Comparison of ENCODE assay signal across 1 cellular context in genomic region chr14:35078082-35078481, GRCh38.
TF ChIP-seq lines count a peak whose summit lies in the region.

No MANE protein-coding gene starts in this region.

TF ChIP-seq in HepG2, 621 proteins besides CTCF, POLR2A, EP300 and RAD21 (continued from another document and continues in another):
- TF ChIP-seq HES4 (CRISPR knock-in tag; IDR thresholded peaks at IDR 0.05; ENCODE audit: borderline replicate concordance): no peak
- TF ChIP-seq ZNF605 (CRISPR knock-in tag; IDR thresholded peaks at IDR 0.05): no peak
- TF ChIP-seq SOX13 (IDR thresholded peaks at IDR 0.05): no peak
- peak in 1 of 2 experiments; percentile 61; a peak in 2 of 4 replicates for TF ChIP-seq SOX13 (CRISPR knock-in tag; conservative IDR thresholded peaks at IDR 0.05 in 1 of 2, IDR thresholded peaks at IDR 0.05 in 1 of 2)
- no peak for TF ChIP-seq ZNF24 (IDR thresholded peaks at IDR 0.05)
- no peak for TF ChIP-seq HNRNPH1 (optimal IDR thresholded peaks at IDR 0.05; ENCODE audit: low read depth, low read length)
- peak; percentile 47; the same call in 1 of the 2 replicates for TF ChIP-seq ZNF652 (CRISPR knock-in tag; IDR thresholded peaks at IDR 0.05; ENCODE audit: borderline replicate concordance, low read depth)
- peak; percentile 89 for TF ChIP-seq PITX1 (CRISPR knock-in tag; IDR thresholded peaks at IDR 0.05)
- 0 out of 2 replicates have a peak, but pooled peaks have one; percentile 49 for TF ChIP-seq WIZ (CRISPR knock-in tag; IDR thresholded peaks at IDR 0.05)
- no peak for TF ChIP-seq KLF16 (CRISPR knock-in tag; IDR thresholded peaks at IDR 0.05)
- peak; percentile 79; the same call in 1 of the 2 replicates for TF ChIP-seq TOPORS (CRISPR knock-in tag; IDR thresholded peaks at IDR 0.05)
- no peak for TF ChIP-seq SP140L (CRISPR knock-in tag; IDR thresholded peaks at IDR 0.05; ENCODE audit: borderline replicate concordance)
- no peak for TF ChIP-seq POGZ (CRISPR knock-in tag; IDR thresholded peaks at IDR 0.05)
- no peak for TF ChIP-seq CENPX (CRISPR knock-in tag; IDR thresholded peaks at IDR 0.05)
- TF ChIP-seq ATF1 (CRISPR knock-in tag; IDR thresholded peaks at IDR 0.05): no peak
- TF ChIP-seq SKI (IDR thresholded peaks at IDR 0.05; ENCODE audit: partially characterized antibody): peak; percentile 90
- no peak for TF ChIP-seq SKIL (CRISPR knock-in tag; IDR thresholded peaks at IDR 0.05; ENCODE audit: borderline replicate concordance)
- peak; percentile 75 for TF ChIP-seq TARDBP (CRISPR knock-in tag; IDR thresholded peaks at IDR 0.05)
- no peak for TF ChIP-seq PTBP1 (IDR thresholded peaks at IDR 0.05; ENCODE audit: low read depth, low read length, poor library complexity, severe bottlenecking)
- peak; percentile 62; the same call in 1 of the 2 replicates for TF ChIP-seq SALL1 (CRISPR knock-in tag; IDR thresholded peaks at IDR 0.05)
- no peak for TF ChIP-seq ZIK1 (CRISPR knock-in tag; IDR thresholded peaks at IDR 0.05; ENCODE audit: borderline replicate concordance, low read depth)
- TF ChIP-seq, protein P1, sequence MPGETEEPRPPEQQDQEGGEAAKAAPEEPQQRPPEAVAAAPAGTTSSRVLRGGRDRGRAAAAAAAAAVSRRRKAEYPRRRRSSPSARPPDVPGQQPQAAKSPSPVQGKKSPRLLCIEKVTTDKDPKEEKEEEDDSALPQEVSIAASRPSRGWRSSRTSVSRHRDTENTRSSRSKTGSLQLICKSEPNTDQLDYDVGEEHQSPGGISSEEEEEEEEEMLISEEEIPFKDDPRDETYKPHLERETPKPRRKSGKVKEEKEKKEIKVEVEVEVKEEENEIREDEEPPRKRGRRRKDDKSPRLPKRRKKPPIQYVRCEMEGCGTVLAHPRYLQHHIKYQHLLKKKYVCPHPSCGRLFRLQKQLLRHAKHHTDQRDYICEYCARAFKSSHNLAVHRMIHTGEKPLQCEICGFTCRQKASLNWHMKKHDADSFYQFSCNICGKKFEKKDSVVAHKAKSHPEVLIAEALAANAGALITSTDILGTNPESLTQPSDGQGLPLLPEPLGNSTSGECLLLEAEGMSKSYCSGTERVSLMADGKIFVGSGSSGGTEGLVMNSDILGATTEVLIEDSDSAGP (CRISPR knock-in tag; IDR thresholded peaks at IDR 0.05; ENCODE audit: borderline replicate concordance): no peak
- TF ChIP-seq FOSL1 (CRISPR knock-in tag; IDR thresholded peaks at IDR 0.05; ENCODE audit: borderline replicate concordance): no peak
- peak; percentile 65 for TF ChIP-seq RARA (CRISPR knock-in tag; IDR thresholded peaks at IDR 0.05)
- TF ChIP-seq KLF13 (CRISPR knock-in tag; IDR thresholded peaks at IDR 0.05): no peak
- peak; percentile 77; the same call in 1 of the 2 replicates for TF ChIP-seq HNF4G (IDR thresholded peaks at IDR 0.05; ENCODE audit: borderline replicate concordance, low read depth, low read length)
- TF ChIP-seq HNF4G (CRISPR knock-in tag; IDR thresholded peaks at IDR 0.05; ENCODE audit: borderline replicate concordance, low read depth): no peak
- peak; percentile 41; the same call in 1 of the 2 replicates for TF ChIP-seq SAP130 (CRISPR knock-in tag; IDR thresholded peaks at IDR 0.05; ENCODE audit: low read depth)
- no peak for TF ChIP-seq HOXA7 (CRISPR knock-in tag; IDR thresholded peaks at IDR 0.05)
- TF ChIP-seq ZNF138 (CRISPR knock-in tag; IDR thresholded peaks at IDR 0.05; ENCODE audit: low read depth): no peak
- TF ChIP-seq, protein P2, sequence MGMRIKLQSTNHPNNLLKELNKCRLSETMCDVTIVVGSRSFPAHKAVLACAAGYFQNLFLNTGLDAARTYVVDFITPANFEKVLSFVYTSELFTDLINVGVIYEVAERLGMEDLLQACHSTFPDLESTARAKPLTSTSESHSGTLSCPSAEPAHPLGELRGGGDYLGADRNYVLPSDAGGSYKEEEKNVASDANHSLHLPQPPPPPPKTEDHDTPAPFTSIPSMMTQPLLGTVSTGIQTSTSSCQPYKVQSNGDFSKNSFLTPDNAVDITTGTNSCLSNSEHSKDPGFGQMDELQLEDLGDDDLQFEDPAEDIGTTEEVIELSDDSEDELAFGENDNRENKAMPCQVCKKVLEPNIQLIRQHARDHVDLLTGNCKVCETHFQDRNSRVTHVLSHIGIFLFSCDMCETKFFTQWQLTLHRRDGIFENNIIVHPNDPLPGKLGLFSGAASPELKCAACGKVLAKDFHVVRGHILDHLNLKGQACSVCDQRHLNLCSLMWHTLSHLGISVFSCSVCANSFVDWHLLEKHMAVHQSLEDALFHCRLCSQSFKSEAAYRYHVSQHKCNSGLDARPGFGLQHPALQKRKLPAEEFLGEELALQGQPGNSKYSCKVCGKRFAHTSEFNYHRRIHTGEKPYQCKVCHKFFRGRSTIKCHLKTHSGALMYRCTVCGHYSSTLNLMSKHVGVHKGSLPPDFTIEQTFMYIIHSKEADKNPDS (CRISPR knock-in tag; IDR thresholded peaks at IDR 0.05): peak; percentile 98
- TF ChIP-seq AGO2 (optimal IDR thresholded peaks at IDR 0.05; ENCODE audit: low read depth, low read length): no peak
- TF ChIP-seq ZNF331 (CRISPR knock-in tag; IDR thresholded peaks at IDR 0.05): peak; percentile 78; the same call in 1 of the 2 replicates
- TF ChIP-seq RFXANK (CRISPR knock-in tag; IDR thresholded peaks at IDR 0.05): no peak
- peak; percentile 55 for TF ChIP-seq TEAD3 (CRISPR knock-in tag; optimal IDR thresholded peaks at IDR 0.05; ENCODE audit: borderline replicate concordance)
- no peak for TF ChIP-seq CEBPB (IDR thresholded peaks at IDR 0.05; ENCODE audit: borderline replicate concordance, low read depth, low read length)
- no peak for TF ChIP-seq ZNF670 (CRISPR knock-in tag; IDR thresholded peaks at IDR 0.05; ENCODE audit: borderline replicate concordance)
- TF ChIP-seq ZBTB25 (CRISPR knock-in tag; IDR thresholded peaks at IDR 0.05): no peak
- peak; percentile 50; the same call in 1 of the 2 replicates for TF ChIP-seq YEATS4 (CRISPR knock-in tag; IDR thresholded peaks at IDR 0.05; ENCODE audit: borderline replicate concordance)
- TF ChIP-seq ZNF75D (CRISPR knock-in tag; IDR thresholded peaks at IDR 0.05; ENCODE audit: borderline replicate concordance): no peak
- TF ChIP-seq NCOR1 (IDR thresholded peaks at IDR 0.05; ENCODE audit: borderline replicate concordance, low read length): peak; percentile 59; the same call in 1 of the 2 replicates
- no peak for TF ChIP-seq PAF1 (CRISPR knock-in tag; IDR thresholded peaks at IDR 0.05)
- TF ChIP-seq HDAC2 (CRISPR knock-in tag; IDR thresholded peaks at IDR 0.05): peak; percentile 45; the same call in 1 of the 2 replicates
- TF ChIP-seq SOX5 (CRISPR knock-in tag; IDR thresholded peaks at IDR 0.05; ENCODE audit: borderline replicate concordance): 0 out of 2 replicates have a peak, but pooled peaks have one; percentile 30
- no peak for TF ChIP-seq ZNF563 (CRISPR knock-in tag; IDR thresholded peaks at IDR 0.05)
- no peak for TF ChIP-seq SP5 (CRISPR knock-in tag; IDR thresholded peaks at IDR 0.05; ENCODE audit: borderline replicate concordance, low read depth)
- TF ChIP-seq, protein P3, sequence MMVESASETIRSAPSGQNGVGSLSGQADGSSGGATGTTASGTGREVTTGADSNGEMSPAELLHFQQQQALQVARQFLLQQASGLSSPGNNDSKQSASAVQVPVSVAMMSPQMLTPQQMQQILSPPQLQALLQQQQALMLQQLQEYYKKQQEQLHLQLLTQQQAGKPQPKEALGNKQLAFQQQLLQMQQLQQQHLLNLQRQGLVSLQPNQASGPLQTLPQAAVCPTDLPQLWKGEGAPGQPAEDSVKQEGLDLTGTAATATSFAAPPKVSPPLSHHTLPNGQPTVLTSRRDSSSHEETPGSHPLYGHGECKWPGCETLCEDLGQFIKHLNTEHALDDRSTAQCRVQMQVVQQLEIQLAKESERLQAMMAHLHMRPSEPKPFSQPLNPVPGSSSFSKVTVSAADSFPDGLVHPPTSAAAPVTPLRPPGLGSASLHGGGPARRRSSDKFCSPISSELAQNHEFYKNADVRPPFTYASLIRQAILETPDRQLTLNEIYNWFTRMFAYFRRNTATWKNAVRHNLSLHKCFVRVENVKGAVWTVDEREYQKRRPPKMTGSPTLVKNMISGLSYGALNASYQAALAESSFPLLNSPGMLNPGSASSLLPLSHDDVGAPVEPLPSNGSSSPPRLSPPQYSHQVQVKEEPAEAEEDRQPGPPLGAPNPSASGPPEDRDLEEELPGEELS (CRISPR knock-in tag; IDR thresholded peaks at IDR 0.05): peak; percentile 24; the same call in 1 of the 2 replicates
- TF ChIP-seq, protein P4, sequence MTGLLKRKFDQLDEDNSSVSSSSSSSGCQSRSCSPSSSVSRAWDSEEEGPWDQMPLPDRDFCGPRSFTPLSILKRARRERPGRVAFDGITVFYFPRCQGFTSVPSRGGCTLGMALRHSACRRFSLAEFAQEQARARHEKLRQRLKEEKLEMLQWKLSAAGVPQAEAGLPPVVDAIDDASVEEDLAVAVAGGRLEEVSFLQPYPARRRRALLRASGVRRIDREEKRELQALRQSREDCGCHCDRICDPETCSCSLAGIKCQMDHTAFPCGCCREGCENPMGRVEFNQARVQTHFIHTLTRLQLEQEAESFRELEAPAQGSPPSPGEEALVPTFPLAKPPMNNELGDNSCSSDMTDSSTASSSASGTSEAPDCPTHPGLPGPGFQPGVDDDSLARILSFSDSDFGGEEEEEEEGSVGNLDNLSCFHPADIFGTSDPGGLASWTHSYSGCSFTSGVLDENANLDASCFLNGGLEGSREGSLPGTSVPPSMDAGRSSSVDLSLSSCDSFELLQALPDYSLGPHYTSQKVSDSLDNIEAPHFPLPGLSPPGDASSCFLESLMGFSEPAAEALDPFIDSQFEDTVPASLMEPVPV (CRISPR knock-in tag; IDR thresholded peaks at IDR 0.05): 0 out of 2 replicates have a peak, but pooled peaks have one; percentile 16
- no peak for TF ChIP-seq ZFP41 (CRISPR knock-in tag; IDR thresholded peaks at IDR 0.05; ENCODE audit: borderline replicate concordance)
- TF ChIP-seq, protein P5, sequence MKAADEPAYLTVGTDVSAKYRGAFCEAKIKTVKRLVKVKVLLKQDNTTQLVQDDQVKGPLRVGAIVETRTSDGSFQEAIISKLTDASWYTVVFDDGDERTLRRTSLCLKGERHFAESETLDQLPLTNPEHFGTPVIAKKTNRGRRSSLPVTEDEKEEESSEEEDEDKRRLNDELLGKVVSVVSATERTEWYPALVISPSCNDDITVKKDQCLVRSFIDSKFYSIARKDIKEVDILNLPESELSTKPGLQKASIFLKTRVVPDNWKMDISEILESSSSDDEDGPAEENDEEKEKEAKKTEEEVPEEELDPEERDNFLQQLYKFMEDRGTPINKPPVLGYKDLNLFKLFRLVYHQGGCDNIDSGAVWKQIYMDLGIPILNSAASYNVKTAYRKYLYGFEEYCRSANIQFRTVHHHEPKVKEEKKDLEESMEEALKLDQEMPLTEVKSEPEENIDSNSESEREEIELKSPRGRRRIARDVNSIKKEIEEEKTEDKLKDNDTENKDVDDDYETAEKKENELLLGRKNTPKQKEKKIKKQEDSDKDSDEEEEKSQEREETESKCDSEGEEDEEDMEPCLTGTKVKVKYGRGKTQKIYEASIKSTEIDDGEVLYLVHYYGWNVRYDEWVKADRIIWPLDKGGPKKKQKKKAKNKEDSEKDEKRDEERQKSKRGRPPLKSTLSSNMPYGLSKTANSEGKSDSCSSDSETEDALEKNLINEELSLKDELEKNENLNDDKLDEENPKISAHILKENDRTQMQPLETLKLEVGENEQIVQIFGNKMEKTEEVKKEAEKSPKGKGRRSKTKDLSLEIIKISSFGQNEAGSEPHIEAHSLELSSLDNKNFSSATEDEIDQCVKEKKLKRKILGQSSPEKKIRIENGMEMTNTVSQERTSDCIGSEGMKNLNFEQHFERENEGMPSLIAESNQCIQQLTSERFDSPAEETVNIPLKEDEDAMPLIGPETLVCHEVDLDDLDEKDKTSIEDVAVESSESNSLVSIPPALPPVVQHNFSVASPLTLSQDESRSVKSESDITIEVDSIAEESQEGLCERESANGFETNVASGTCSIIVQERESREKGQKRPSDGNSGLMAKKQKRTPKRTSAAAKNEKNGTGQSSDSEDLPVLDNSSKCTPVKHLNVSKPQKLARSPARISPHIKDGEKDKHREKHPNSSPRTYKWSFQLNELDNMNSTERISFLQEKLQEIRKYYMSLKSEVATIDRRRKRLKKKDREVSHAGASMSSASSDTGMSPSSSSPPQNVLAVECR (CRISPR knock-in tag; IDR thresholded peaks at IDR 0.05; ENCODE audit: borderline replicate concordance): peak; percentile 50; the same call in 1 of the 2 replicates
- TF ChIP-seq ZMYM2 (CRISPR knock-in tag; IDR thresholded peaks at IDR 0.05): peak; percentile 34; the same call in 1 of the 2 replicates
- peak; percentile 64 for TF ChIP-seq GATAD2A (CRISPR knock-in tag; IDR thresholded peaks at IDR 0.05)
- peak; percentile 44; the same call in 1 of the 2 replicates for TF ChIP-seq ZBTB20 (CRISPR knock-in tag; IDR thresholded peaks at IDR 0.05; ENCODE audit: borderline replicate concordance, low read depth)
- TF ChIP-seq CERS6 (CRISPR knock-in tag; IDR thresholded peaks at IDR 0.05): no peak
